Comparison of ENCODE assay signal across 8 cellular contexts in the genomic region with DNA sequence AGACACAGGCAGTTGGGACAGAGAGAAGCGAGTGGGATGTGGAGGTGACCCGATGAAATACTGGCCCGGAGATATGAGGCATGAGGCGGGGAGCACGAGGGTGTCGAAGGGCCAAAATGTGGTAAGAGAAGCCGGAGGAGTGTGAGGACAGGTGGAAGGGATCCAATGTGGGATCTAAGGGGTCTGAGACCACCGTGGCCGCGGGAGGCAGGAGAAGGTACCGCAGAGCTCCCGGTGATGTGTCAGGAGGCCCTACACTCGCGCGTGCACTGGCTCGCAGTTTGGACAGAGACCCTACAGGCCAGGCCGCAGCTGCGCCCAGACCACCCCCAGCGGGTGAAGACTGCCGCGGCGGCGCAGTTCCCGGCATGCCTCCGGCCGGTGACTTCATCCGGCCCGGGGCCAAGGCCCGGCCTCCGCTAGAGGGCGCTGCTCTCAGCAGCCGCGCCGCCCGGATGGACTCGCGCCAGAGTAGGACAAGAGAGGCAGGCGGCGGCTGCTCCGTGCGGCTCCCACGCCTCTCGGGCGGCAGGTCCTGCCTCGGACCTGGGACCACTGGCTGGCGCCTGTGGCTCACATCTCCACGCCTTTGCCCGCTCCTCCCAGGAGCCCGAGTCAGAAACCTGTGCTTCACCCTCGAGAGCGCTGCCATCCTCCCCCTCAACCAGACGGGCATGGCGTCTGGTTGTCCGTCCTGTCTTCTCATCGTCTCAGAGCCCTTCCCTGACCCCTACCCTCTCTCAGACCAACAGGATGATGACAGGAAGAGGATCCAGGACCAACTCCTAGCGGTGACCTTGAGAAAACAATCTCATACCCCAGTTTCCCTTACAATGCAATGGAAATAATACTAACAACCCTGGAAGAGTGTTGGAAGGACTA. TPM values are rescaled to one million over a fixed set of nuclear protein-coding genes. Genes with fewer than 3 reads are reported as not detected.
DNase-seq lines count a peak whose midpoint lies in the region; ATAC-seq, FAIRE-seq and TF ChIP-seq lines count a peak whose summit lies in the region.

No MANE protein-coding gene starts in this region.

- H3K27ac Mint-ChIP-seq in activated naive CD4-positive, alpha-beta T cell treated with anti-CD3 and anti-CD28 coated beads, Interleukin-2, amount 50 U/mL, for 24 hours: peak overlapping the region; percentile 93

- H3K27ac ChIP-seq in pancreas (peak overlapping the region; percentile 63 to 79 (median 75)), tibial artery (peak overlapping the region; percentile 77)

- H3K4me1 ChIP-seq in pancreas: no peaks in the 10 kb centered on the region
- peaks cover 0 to 9% (median 3%) of the 10 kb centered on the region in 4 donors for H3K4me1 ChIP-seq in tibial artery

- H3K4me3 ChIP-seq in LNCaP clone FGC (ENCODE audit: low read depth, low read length) (peak overlapping the region; percentile 66), pancreas (peak overlapping the region; percentile 24 to 49 (median 35)), tibial artery (peak overlapping the region; percentile 52 to 59)

- intact Hi-C loops in Right ventricle myocardium inferior (cut with DNase I) (loop anchor here (1.0 to 2.0 kb wide), 2 partner anchors 43 to 79 kb away; a partner anchor contains a TSS), pancreas (cut with DNase I) (no loop called here), tibial artery (cut with DNase I; ENCODE audit: low total_unique reads) (no loop called here)

- DNase-seq in GF-D8 (lab: John Stamatoyannopoulos, UW) (peak; percentile 32), GOT3 (lab: John Stamatoyannopoulos, UW) (peak; percentile 85), LNCaP clone FGC (ENCODE audit: low read depth) (peak; percentile 62), SK-N-DZ (ENCODE audit: low spot score) (peak; percentile 74), Right ventricle myocardium inferior (ENCODE audit: missing footprints) (peak; percentile 98), pancreas (peak; percentile 85 to 100 (median 96)), tibial artery (peak; percentile 89 to 94)

- H3K4me1 Mint-ChIP-seq in activated naive CD4-positive, alpha-beta T cell treated with anti-CD3 and anti-CD28 coated beads, Interleukin-2, amount 50 U/mL, for 24 hours: peaks cover 18% of the 10 kb centered on the region

- no peaks in the 10 kb centered on the region for H3K9me3 ChIP-seq in pancreas
- no peaks in the 10 kb centered on the region for H3K9me3 ChIP-seq in tibial artery

- no peaks in the 10 kb centered on the region for H3K9me3 Mint-ChIP-seq in activated naive CD4-positive, alpha-beta T cell treated with anti-CD3 and anti-CD28 coated beads, Interleukin-2, amount 50 U/mL, for 24 hours

- H3K36me3 Mint-ChIP-seq in activated naive CD4-positive, alpha-beta T cell treated with anti-CD3 and anti-CD28 coated beads, Interleukin-2, amount 50 U/mL, for 24 hours: no peaks in the 10 kb centered on the region

- no peaks in the 10 kb centered on the region for H3K27me3 Mint-ChIP-seq in activated naive CD4-positive, alpha-beta T cell treated with anti-CD3 and anti-CD28 coated beads, Interleukin-2, amount 50 U/mL, for 24 hours

- H3K36me3 ChIP-seq in pancreas: no peaks in the 10 kb centered on the region
- no peaks in the 10 kb centered on the region for H3K36me3 ChIP-seq in tibial artery

- 5% methylated on average over 56 of the region's 56 CpGs for WGBS in pancreas, 2 donors

- ATAC-seq in Right ventricle myocardium inferior: peak; percentile 91
- ATAC-seq in pancreas: peak; percentile 94 to 98 (median 96)

- FAIRE-seq in pancreas (lab: Jason Lieb, UNC): no peak

- peak; percentile 96 for TF ChIP-seq CTCF in LNCaP clone FGC (IDR thresholded peaks at IDR 0.05; ENCODE audit: control insufficient read depth, extremely low read depth, insufficient read depth)
- peak; percentile 98 to 100 (median 100) for TF ChIP-seq CTCF in pancreas (IDR thresholded peaks at IDR 0.05)
- peak; percentile 95 to 98 for TF ChIP-seq CTCF in tibial artery (IDR thresholded peaks at IDR 0.05)

- H3K4me3 Mint-ChIP-seq in activated naive CD4-positive, alpha-beta T cell treated with anti-CD3 and anti-CD28 coated beads, Interleukin-2, amount 50 U/mL, for 24 hours: peak overlapping the region; percentile 83

- H3K27me3 ChIP-seq in pancreas: no peaks in the 10 kb centered on the region
- H3K27me3 ChIP-seq in tibial artery: no peaks in the 10 kb centered on the region

RNA-seq across cellular contexts. Expression of a gene that starts 35.4 kb away (rescaled TPM):
- polyA plus RNA-seq in SK-N-DZ (2014; cell fraction: cytosol; rRNA removed): 0.09 TPM in 1 of 2 replicates, not detected in the other
- 0.68 TPM in 1 of 2 replicates, not detected in the other for polyA plus RNA-seq in SK-N-DZ (2014; cell fraction: nucleus; rRNA removed)
- 47.2 TPM for total RNA-seq in Right ventricle myocardium inferior
- total RNA-seq in pancreas: 10 to 100 TPM in 2 of 6 donors, 1 to 10 TPM in 4; 3.1 to 19.7 (median 6.3) TPM
- 10 to 100 TPM in 1 of 2 donors, 1 to 10 TPM in 1; 9.3 to 19.2 TPM for polyA plus RNA-seq in pancreas

RNA-seq across cellular contexts. Expression of a gene that starts 43.2 kb away (rescaled TPM):
- polyA plus RNA-seq in SK-N-DZ (2014; cell fraction: cytosol; rRNA removed): 116 and 132 TPM in 2 replicates
- polyA plus RNA-seq in SK-N-DZ (2014; cell fraction: nucleus; rRNA removed): 92.7 and 104 TPM in 2 replicates
- total RNA-seq in Right ventricle myocardium inferior: 116 TPM
- total RNA-seq in pancreas: 10 to 100 TPM; 36.5 to 59.3 (median 47.0) TPM
- polyA plus RNA-seq in pancreas: 10 to 100 TPM; 38.8 to 47.7 TPM

RNA-seq across cellular contexts. Expression of a gene that starts 47.1 kb away (rescaled TPM):
- not detected in 2 replicates for polyA plus RNA-seq in SK-N-DZ (2014; cell fraction: cytosol; rRNA removed)
- not detected in 2 replicates for polyA plus RNA-seq in SK-N-DZ (2014; cell fraction: nucleus; rRNA removed)
- total RNA-seq in Right ventricle myocardium inferior (not detected), pancreas (not detected)
- not detected for polyA plus RNA-seq in pancreas

RNA-seq across cellular contexts. Expression of a gene that starts 55.4 kb away (rescaled TPM):
- not detected in 2 replicates for polyA plus RNA-seq in SK-N-DZ (2014; cell fraction: cytosol; rRNA removed)
- polyA plus RNA-seq in SK-N-DZ (2014; cell fraction: nucleus; rRNA removed): not detected in 2 replicates
- total RNA-seq in Right ventricle myocardium inferior (21.4 TPM), pancreas (1 to 10 TPM; 1.0 to 4.3 (median 2.1) TPM)
- polyA plus RNA-seq in pancreas: 1 to 10 TPM; 5.1 to 8.3 TPM

Comparison
In these comparisons a context has a peak if more than half of its experiments do, and no peak if none do; other contexts are left out.
1. Peak in every context shown above with its lines: DNase-seq, ATAC-seq, H3K4me3 ChIP-seq and H3K27ac ChIP-seq.
2. DNase-seq: peak in every context shown above with its lines; median percentile 98 in Right ventricle myocardium inferior; 96 in pancreas; 92 in tibial artery; 85 in GOT3; 74 in SK-N-DZ; 62 in LNCaP clone FGC; 32 in GF-D8.